In genomic region chr9:133956520-133957076, GRCh38 we compare ENCODE assay signal across 8 cellular contexts. TPM values are rescaled to one million over a fixed set of nuclear protein-coding genes. Genes with fewer than 3 reads are reported as not detected.
DNase-seq lines count a peak whose midpoint lies in the region; ATAC-seq and TF ChIP-seq lines count a peak whose summit lies in the region.

No MANE protein-coding gene starts in this region.

- CTCF ChIA-PET in CD8-positive, alpha-beta T cell (lab: Charles Lee), result interaction anchor here (0.8 to 1.8 kb wide), 2 partner anchors 39 to 170 kb away, joined by 3 to 4 read pairs; no protein-coding TSS in a partner anchor
- CTCF ChIA-PET in Panc1 (lab: Charles Lee), result no interaction called here

- in situ Hi-C loops in Panc1 (cut with HindIII; ENCODE audit: low pct_unique_long_range_greater_than_20kb, low sequenced_read_pairs), result no loop called here

- H3K4me3 Mint-ChIP-seq in CD8-positive, alpha-beta T cell, result peak overlapping the region; percentile 59
- H3K4me3 Mint-ChIP-seq in neural progenitor cell, result peak overlapping the region; percentile 71

- H3K9me3 ChIP-seq in CD8-positive, alpha-beta T cell (ENCODE audit: low read length), result no peaks in the 10 kb centered on the region
- H3K9me3 ChIP-seq in Panc1 (ENCODE audit: control insufficient read depth, insufficient read depth, low read depth, low read length), result no peaks in the 10 kb centered on the region
- no peaks in the 10 kb centered on the region for H3K9me3 ChIP-seq in fibroblast of lung (ENCODE audit: control insufficient read depth, insufficient read depth, low read depth, low read length)
- no peaks in the 10 kb centered on the region for H3K9me3 ChIP-seq in neural progenitor cell (ENCODE audit: low read depth)

- H2AFZ ChIP-seq in fibroblast of lung (ENCODE audit: low read length) (no peak overlapping the region), neural progenitor cell (replicated peaks) (no peak overlapping the region)

- TF ChIP-seq CTCF in CD8-positive, alpha-beta T cell (IDR thresholded peaks at IDR 0.05), result no peak
- TF ChIP-seq CTCF in Panc1 (IDR thresholded peaks at IDR 0.05) (no peak), fibroblast of lung (conservative IDR thresholded peaks at IDR 0.05 in 1 of 2, IDR thresholded peaks at IDR 0.05 in 1 of 2; ENCODE audit: low read depth in 1 of 2, low read length in 2 of 2) (no peak), neural progenitor cell (IDR thresholded peaks at IDR 0.05) (no peak)

- peak overlapping the region; percentile 23 for H3K9ac ChIP-seq in fibroblast of lung (ENCODE audit: insufficient read depth, low read length)
- no peak overlapping the region for H3K9ac ChIP-seq in neural progenitor cell

- no peak overlapping the region for H3K4me3 ChIP-seq in CD8-positive, alpha-beta T cell (ENCODE audit: low read depth, low read length)
- peak overlapping the region; percentile 18 to 36; a peak in 3 of 4 replicates for H3K4me3 ChIP-seq in Panc1 (ENCODE audit: low read depth in 2 of 2, low read length in 2 of 2)
- peak overlapping the region in 1 of 4 experiments; percentile 28 for H3K4me3 ChIP-seq in fibroblast of lung (replicated peaks in 1 of 4; ENCODE audit: control extremely low read depth in 1 of 4, insufficient read depth in 1 of 4, low read depth in 3 of 4, low read length in 4 of 4)
- H3K4me3 ChIP-seq in neural progenitor cell, result peak overlapping the region; percentile 35

- no peak for ATAC-seq in CD8-positive, alpha-beta T cell
- ATAC-seq in Panc1 (peak; percentile 77), GM19328 (IDR thresholded peaks at IDR 0.05; ENCODE audit: unreplicated experiment) (no peak)

- peaks cover 23% of the 10 kb centered on the region for H3K4me1 Mint-ChIP-seq in CD8-positive, alpha-beta T cell (ENCODE audit: low read depth)
- peaks cover 67% of the 10 kb centered on the region for H3K4me1 Mint-ChIP-seq in neural progenitor cell

- H3K27me3 ChIP-seq in CD8-positive, alpha-beta T cell (ENCODE audit: insufficient read depth, low read length), result no peaks in the 10 kb centered on the region
- no peaks in the 10 kb centered on the region for H3K27me3 ChIP-seq in Panc1 (ENCODE audit: control insufficient read depth, insufficient read depth, low read length)
- no peaks in the 10 kb centered on the region for H3K27me3 ChIP-seq in fibroblast of lung (ENCODE audit: control insufficient read depth, insufficient read depth, low read length)
- no peaks in the 10 kb centered on the region for H3K27me3 ChIP-seq in neural progenitor cell

- POLR2A ChIA-PET in CD8-positive, alpha-beta T cell (lab: Charles Lee), result no interaction called here
- POLR2A ChIA-PET in Panc1 (lab: Charles Lee), result no interaction called here

- H3K79me2 ChIP-seq in fibroblast of lung (ENCODE audit: control insufficient read depth, insufficient read depth, low read length), result peaks cover 39% of the 10 kb centered on the region
- H3K79me2 ChIP-seq in neural progenitor cell (ENCODE audit: low read depth), result peaks cover 79% of the 10 kb centered on the region

- no peak overlapping the region for H3K27ac ChIP-seq in CD8-positive, alpha-beta T cell (ENCODE audit: low read depth, low read length)
- peak overlapping the region; percentile 86 for H3K27ac ChIP-seq in Panc1 (ENCODE audit: low read length)
- H3K27ac ChIP-seq in fibroblast of lung (ENCODE audit: insufficient read depth, low read length), result peak overlapping the region; percentile 59
- H3K27ac ChIP-seq in neural progenitor cell, result no peak overlapping the region

- H4K20me1 ChIP-seq in fibroblast of lung (ENCODE audit: control insufficient read depth, extremely low read depth, insufficient read depth, low read length), result no peaks in the 10 kb centered on the region
- peaks cover 78% of the 10 kb centered on the region for H4K20me1 ChIP-seq in neural progenitor cell (ENCODE audit: low read depth)

- H3K4me1 ChIP-seq in CD8-positive, alpha-beta T cell (ENCODE audit: insufficient read depth, low read length), result peaks cover 14% of the 10 kb centered on the region
- H3K4me1 ChIP-seq in Panc1 (ENCODE audit: control insufficient read depth, insufficient read depth, low read length), result peaks cover 21% of the 10 kb centered on the region
- H3K4me1 ChIP-seq in fibroblast of lung (ENCODE audit: control insufficient read depth, extremely low read depth, insufficient read depth, low read length), result peaks cover 16% of the 10 kb centered on the region
- peaks cover 52% of the 10 kb centered on the region for H3K4me1 ChIP-seq in neural progenitor cell

- no peaks in the 10 kb centered on the region for H3K27me3 Mint-ChIP-seq in CD8-positive, alpha-beta T cell (ENCODE audit: low read depth)
- peaks cover 8% of the 10 kb centered on the region for H3K27me3 Mint-ChIP-seq in neural progenitor cell (ENCODE audit: insufficient read depth, low read depth)

- peaks cover 30% of the 10 kb centered on the region for H3F3A ChIP-seq in neural progenitor cell (ENCODE audit: low read depth)

- intact Hi-C loops in CD8-positive, alpha-beta T cell (cut with DNase I, micrococcal nuclease), result no loop called here
- intact Hi-C loops in Panc1 (cut with micrococcal nuclease; ENCODE audit: unreplicated experiment), result no loop called here

- no peak for DNase-seq in CD8-positive, alpha-beta T cell
- DNase-seq in Panc1 (ENCODE audit: low read depth, low spot score), result no peak
- DNase-seq in fibroblast of lung (ENCODE audit: low read depth in 2 of 2), result peak; percentile 34 to 37
- DNase-seq in neural progenitor cell (ENCODE audit: low spot score), result peak; percentile 37
- DNase-seq in T-helper 9 cell, result no peak
- no peak for DNase-seq in HuH-7.5 (ENCODE audit: low spot score)
- DNase-seq in NCI-H748 (lab: John Stamatoyannopoulos, UW; ENCODE audit: unreplicated experiment), result no peak

- no TSS peak for BruUV-seq in Panc1 (replicated peaks; lab: Mats Ljungman, UMichigan)

- H3K9me3 Mint-ChIP-seq in CD8-positive, alpha-beta T cell, result no peaks in the 10 kb centered on the region
- H3K9me3 Mint-ChIP-seq in neural progenitor cell, result no peaks in the 10 kb centered on the region

- H3K4me2 ChIP-seq in fibroblast of lung (ENCODE audit: extremely low read depth, insufficient read depth, low read length), result peak overlapping the region; percentile 85
- peak overlapping the region; percentile 82 for H3K4me2 ChIP-seq in neural progenitor cell

- peak overlapping the region; percentile 73 for H3K27ac Mint-ChIP-seq in CD8-positive, alpha-beta T cell
- peak overlapping the region; percentile 98 for H3K27ac Mint-ChIP-seq in neural progenitor cell

- H3K36me3 ChIP-seq in CD8-positive, alpha-beta T cell (ENCODE audit: insufficient read depth, low read length), result no peaks in the 10 kb centered on the region
- H3K36me3 ChIP-seq in Panc1 (ENCODE audit: control insufficient read depth, insufficient read depth, low read length) (no peaks in the 10 kb centered on the region), fibroblast of lung (ENCODE audit: control insufficient read depth, insufficient read depth, low read length) (no peaks in the 10 kb centered on the region), neural progenitor cell (no peaks in the 10 kb centered on the region)

- no peaks in the 10 kb centered on the region for H3K36me3 Mint-ChIP-seq in CD8-positive, alpha-beta T cell
- H3K36me3 Mint-ChIP-seq in neural progenitor cell, result no peaks in the 10 kb centered on the region

RNA-seq across cellular contexts. Expression of gene VAV2, which starts 35.5 kb away (rescaled TPM):
- 1 to 10 TPM; 2.0 to 4.3 TPM for total RNA-seq in CD8-positive, alpha-beta T cell
- 24.7 TPM for total RNA-seq in Panc1 (2021; ENCODE audit: unreplicated experiment)
- polyA plus RNA-seq in Panc1 (2012; ENCODE audit: insufficient read length), result 19.4 TPM
- 15.2 and 17.7 TPM in 2 replicates for total RNA-seq in fibroblast of lung
- 13.7 and 14.9 TPM in 2 replicates for polyA plus RNA-seq in fibroblast of lung
- 17.3 and 18.1 TPM in 2 replicates for polyA plus RNA-seq in fibroblast of lung (2012)
- 25.0 and 30.8 TPM in 2 replicates for polyA minus RNA-seq in fibroblast of lung (ENCODE audit: low replicate concordance)
- 12.9 and 19.0 TPM in 2 replicates for total RNA-seq in neural progenitor cell (ENCODE audit: low replicate concordance)

Comparison
In these comparisons a context has a peak if more than half of its experiments do, and no peak if none do; other contexts are left out.
1. DNase-seq: peak in fibroblast of lung (2 of 2) and neural progenitor cell (single experiment); none in CD8-positive, alpha-beta T cell (0 of 7), Panc1 (single experiment), T-helper 9 cell (single experiment), HuH-7.5 (single experiment) and NCI-H748 (single experiment).
2. H3K27ac ChIP-seq: peak in Panc1 (single experiment) and fibroblast of lung (single experiment); none in CD8-positive, alpha-beta T cell (single experiment) and neural progenitor cell (single experiment).